In the genomic region with DNA sequence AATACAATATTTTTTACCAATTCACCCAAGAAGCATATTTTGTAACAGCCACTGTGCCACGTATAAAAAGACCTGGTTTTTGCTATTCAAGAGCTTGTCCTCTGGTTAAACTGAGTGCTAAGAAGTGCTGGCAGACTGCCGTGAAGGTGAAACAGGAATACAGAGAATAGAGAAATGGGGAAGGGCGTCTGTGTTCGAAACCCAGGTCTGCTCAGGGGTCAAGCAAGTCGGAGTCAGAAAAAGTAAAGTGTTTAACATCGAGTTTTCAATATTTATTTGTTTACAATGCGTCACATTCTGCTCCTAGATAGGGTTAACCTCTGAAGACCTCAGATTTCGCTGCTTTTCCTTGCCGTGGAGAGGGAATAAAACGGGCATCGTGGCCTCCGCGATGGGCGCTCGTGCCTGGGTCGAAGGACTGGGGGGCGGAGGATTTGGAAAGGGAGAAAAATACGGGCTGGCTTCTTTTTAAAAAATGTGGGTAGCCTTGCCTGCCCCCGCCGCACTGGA, we compare ENCODE assay signal across 8 cellular contexts. TPM values are rescaled to one million over a fixed set of nuclear protein-coding genes. Genes with fewer than 3 reads are reported as not detected.
DNase-seq lines count a peak whose midpoint lies in the region; ATAC-seq and TF ChIP-seq lines count a peak whose summit lies in the region.

No MANE protein-coding gene starts in this region.

- no peaks in the 10 kb centered on the region for H3K9me3 ChIP-seq in psoas muscle

- H3K36me3 ChIP-seq in psoas muscle (ENCODE audit: insufficient read depth in 1 of 2, low read depth in 1 of 2) = no peaks in the 10 kb centered on the region

- no peak overlapping the region for H3K27ac ChIP-seq in psoas muscle

- H3K4me1 ChIP-seq in psoas muscle = no peaks in the 10 kb centered on the region

- 19 to 24% (median 20%) methylated on average over 20 of the region's 20 CpGs for WGBS in psoas muscle, 3 donors

- peaks cover 6 to 72% (median 13%) of the 10 kb centered on the region in 3 donors for H3K27me3 ChIP-seq in psoas muscle (ENCODE audit: insufficient read depth in 3 of 3, low read length in 2 of 3)

- intact Hi-C loops in psoas muscle (cut with DNase I) = no loop called here

- DNase-seq in ELF-1 (ENCODE audit: low read depth, low spot score) = peak; percentile 12
- peak; percentile 40 for DNase-seq in NCI-H345 treated with DMSO at 0.1 percent for 48 hours (lab: John Stamatoyannopoulos, UW; ENCODE audit: unreplicated experiment)
- no peak for DNase-seq in epithelial cell of esophagus (ENCODE audit: low read depth)
- no peak for DNase-seq in psoas muscle

- TF ChIP-seq CTCF in epithelial cell of esophagus (IDR thresholded peaks at IDR 0.05; ENCODE audit: insufficient read depth, low read depth, low read length, missing control alignments) = no peak
- no peak for TF ChIP-seq CTCF in psoas muscle (IDR thresholded peaks at IDR 0.05)

- ATAC-seq in psoas muscle (no peak), HG02623 (IDR thresholded peaks at IDR 0.05; ENCODE audit: unreplicated experiment) (no peak), HG02759 (IDR thresholded peaks at IDR 0.05; ENCODE audit: unreplicated experiment) (no peak), GM19351 (IDR thresholded peaks at IDR 0.05; ENCODE audit: unreplicated experiment) (no peak)
- ATAC-seq in activated CD4-positive, CD25-positive, alpha-beta regulatory T cell treated with anti-CD3 and anti-CD28 coated beads, Interleukin-2, amount 50 U/mL, for 24 hours = no peak

- H3K4me3 ChIP-seq in epithelial cell of esophagus (ENCODE audit: low read length) (peak overlapping the region; percentile 2), psoas muscle (peak overlapping the region; percentile 63)

RNA-seq across cellular contexts. Expression of gene SNTG2, which starts 1.2 kb away (rescaled TPM):
- 1 to 10 TPM in 2 of 4 donors, under 1 TPM in 1, not detected in 1; 0.73 to 1.7 (median 1.2) TPM for total RNA-seq in psoas muscle
- under 1 TPM in 2 of 3 donors, not detected in 1; 0.26 to 0.29 TPM for polyA plus RNA-seq in psoas muscle

Comparison
In these comparisons a context has a peak if more than half of its experiments do, and no peak if none do; other contexts are left out.
1. DNase-seq: peak in ELF-1 (single experiment) and NCI-H345 treated with DMSO at 0.1 percent for 48 hours (single experiment); none in epithelial cell of esophagus (single experiment) and psoas muscle (0 of 2).